ENCODE assay signal across 8 cellular contexts in genomic region chrX:101348452-101349222, GRCh38. TPM values are rescaled to one million over a fixed set of nuclear protein-coding genes. Genes with fewer than 3 reads are reported as not detected.
DNase-seq lines count a peak whose midpoint lies in the region; ATAC-seq and TF ChIP-seq lines count a peak whose summit lies in the region.

TIMM8A (minus strand) TSS chrX:101348742; CDS start chrX:101348664, 78 bp downstream.

- H3K79me2 ChIP-seq in GM23338 (replicated peaks; ENCODE audit: insufficient read depth) (peaks cover 34% of the 10 kb centered on the region), neural cell (replicated peaks; ENCODE audit: insufficient read depth, low read length) (no peaks in the 10 kb centered on the region)

- no peaks in the 10 kb centered on the region for H3K9me3 ChIP-seq in neural cell (ENCODE audit: low read length)
- H3K9me3 ChIP-seq in stomach: no peaks in the 10 kb centered on the region

- H3K4me3 Mint-ChIP-seq in GM23338: peak within 1 kb of the TSS; percentile 89

- no peaks in the 10 kb centered on the region for H3K9me2 ChIP-seq in GM23338 (ENCODE audit: insufficient read depth)
- no peaks in the 10 kb centered on the region for H3K9me2 ChIP-seq in neural cell (ENCODE audit: insufficient read depth, low read length)

- 0 to 48% (median 4%) methylated on average over 8 to 55 of the region's 55 CpGs for WGBS in stomach, 5 donors

- peak within 1 kb of the TSS; percentile 85; the same call in 1 of the 2 replicates for H3K27ac ChIP-seq in GM23338 (ENCODE audit: low read depth)
- no peak within 1 kb of the TSS for H3K27ac ChIP-seq in neural cell (ENCODE audit: low read length)
- peak within 1 kb of the TSS; percentile 84 to 90 (median 86) for H3K27ac ChIP-seq in stomach

- DNase-seq in EH (ENCODE audit: low read depth) (peak; percentile 76), GM23338 (ENCODE audit: low spot score) (peak; percentile 78), Kasumi-1 (lab: John Stamatoyannopoulos, UW) (peak; percentile 66 to 72), fibroblast of the aortic adventitia (ENCODE audit: low read depth) (peak; percentile 61), stomach (peak; percentile 78)
- peak; percentile 63 for DNase-seq in activated T-helper 9 cell treated with anti-CD3 and anti-CD28 coated beads, Interleukin-2, amount 50 U/mL, for 16 hours (ENCODE audit: low read depth)

- peak within 1 kb of the TSS; percentile 84 for H3K4me2 ChIP-seq in GM23338
- H3K4me2 ChIP-seq in neural cell (ENCODE audit: low read length): peak within 1 kb of the TSS; percentile 39

- TF ChIP-seq EP300 in neural cell (conservative IDR thresholded peaks at IDR 0.05; ENCODE audit: poor library complexity, severe bottlenecking) (no peak), stomach (IDR thresholded peaks at IDR 0.05) (no peak)

- H3K9ac ChIP-seq in neural cell (ENCODE audit: low read length): peak within 1 kb of the TSS; percentile 48

- no peaks in the 10 kb centered on the region for H3K27me3 ChIP-seq in GM23338 (ENCODE audit: insufficient read depth)
- H3K27me3 ChIP-seq in neural cell (ENCODE audit: insufficient read depth, low read depth, low read length): no peaks in the 10 kb centered on the region
- no peaks in the 10 kb centered on the region for H3K27me3 ChIP-seq in stomach

- TF ChIP-seq RAD21 in neural cell (conservative IDR thresholded peaks at IDR 0.05): peak; percentile 11

- H3K27me3 Mint-ChIP-seq in GM23338 (ENCODE audit: insufficient read depth, low read depth, poor library complexity): peaks cover 2% of the 10 kb centered on the region

- H3K4me1 ChIP-seq in GM23338 (ENCODE audit: insufficient read depth): no peaks in the 10 kb centered on the region
- peaks cover 0 to 18% (median 6%) of the 10 kb centered on the region in 4 donors for H3K4me1 ChIP-seq in stomach

- peak within 1 kb of the TSS; percentile 84 for H3K4me3 ChIP-seq in GM23338
- H3K4me3 ChIP-seq in fibroblast of the aortic adventitia (ENCODE audit: low read depth, low read length): peak within 1 kb of the TSS; percentile 83
- H3K4me3 ChIP-seq in neural cell (ENCODE audit: low read length): peak within 1 kb of the TSS; percentile 82
- H3K4me3 ChIP-seq in stomach: peak within 1 kb of the TSS; percentile 54 to 77 (median 70)

- H4K20me1 ChIP-seq in GM23338 (replicated peaks; ENCODE audit: insufficient read depth) (no peaks in the 10 kb centered on the region), neural cell (ENCODE audit: insufficient read depth) (no peaks in the 10 kb centered on the region)

- H3K9me3 Mint-ChIP-seq in GM23338: no peaks in the 10 kb centered on the region

- H3F3A ChIP-seq in GM23338 (replicated peaks; ENCODE audit: low read depth) (no peaks in the 10 kb centered on the region), neural cell (ENCODE audit: insufficient read depth, low read length, poor library complexity, severe bottlenecking) (no peaks in the 10 kb centered on the region)

- peak; percentile 98 for ATAC-seq in GM23338

- H3K4me1 Mint-ChIP-seq in GM23338: peaks cover 2% of the 10 kb centered on the region; the same call in 2 of the 3 replicates

- H3K36me3 Mint-ChIP-seq in GM23338 (ENCODE audit: low read depth): peaks cover 25% of the 10 kb centered on the region; the same call in 2 of the 3 replicates

- H3K27ac Mint-ChIP-seq in GM23338: peak within 1 kb of the TSS; percentile 94

- H2AFZ ChIP-seq in GM23338: peak within 1 kb of the TSS; percentile 90; the same call in 1 of the 2 replicates
- H2AFZ ChIP-seq in neural cell (ENCODE audit: low read depth, low read length): peak within 1 kb of the TSS; percentile 40

- intact Hi-C loops in stomach (cut with DNase I; ENCODE audit: low total_unique reads): no loop called here

- no peaks in the 10 kb centered on the region; the same call in 1 of the 2 replicates for H3K36me3 ChIP-seq in GM23338 (ENCODE audit: insufficient read depth)
- no peaks in the 10 kb centered on the region for H3K36me3 ChIP-seq in neural cell (ENCODE audit: insufficient read depth, low read length)
- H3K36me3 ChIP-seq in stomach: peaks cover 0 to 17% (median 1%) of the 10 kb centered on the region in 4 donors

- TF ChIP-seq POLR2A in Raji (IDR thresholded peaks at IDR 0.05; ENCODE audit: insufficient read depth, low read depth, low read length) (peak; percentile 91), stomach (IDR thresholded peaks at IDR 0.05) (no peak)

- no peak for TF ChIP-seq CTCF in GM23338 (conservative IDR thresholded peaks at IDR 0.05; ENCODE audit: low read depth in 2 of 2)
- TF ChIP-seq CTCF in fibroblast of the aortic adventitia (IDR thresholded peaks at IDR 0.05; ENCODE audit: insufficient read depth, low read length): peak; percentile 14
- TF ChIP-seq CTCF in neural cell (IDR thresholded peaks at IDR 0.05; ENCODE audit: poor library complexity, severe bottlenecking): no peak
- no peak for TF ChIP-seq CTCF in stomach (IDR thresholded peaks at IDR 0.05)

TF ChIP-seq in GM23338, 12 proteins besides CTCF, POLR2A, EP300 and RAD21:
- TF ChIP-seq POLR2AphosphoS5 (IDR thresholded peaks at IDR 0.05; ENCODE audit: low read depth) (peak; percentile 90), ETS1 (IDR thresholded peaks at IDR 0.05) (no peak), CREB1 (CRISPR knock-in tag; IDR thresholded peaks at IDR 0.05; ENCODE audit: low read depth) (0 out of 2 replicates have a peak, but pooled peaks have one; percentile 3)

TF ChIP-seq in neural cell, 6 proteins besides CTCF, POLR2A, EP300 and RAD21:
- TF ChIP-seq TAF1 (IDR thresholded peaks at IDR 0.05; ENCODE audit: low read depth): no peak
- TF ChIP-seq EZH2 (IDR thresholded peaks at IDR 0.05; ENCODE audit: borderline replicate concordance, insufficient read depth, low read length, poor library complexity, severe bottlenecking): no peak
- TF ChIP-seq MXI1 (conservative IDR thresholded peaks at IDR 0.05; ENCODE audit: poor library complexity, severe bottlenecking): peak; percentile 91
- no peak for TF ChIP-seq REST (IDR thresholded peaks at IDR 0.05; ENCODE audit: borderline replicate concordance)
- TF ChIP-seq POLR2AphosphoS5 (IDR thresholded peaks at IDR 0.05): peak; percentile 20
- TF ChIP-seq SMC3 (conservative IDR thresholded peaks at IDR 0.05; ENCODE audit: poor library complexity): no peak

RNA-seq across cellular contexts. Expression of gene TIMM8A, which starts in this region (rescaled TPM):
- 19.3 and 23.5 TPM in 2 replicates for total RNA-seq in GM23338 (2014; rRNA removed; shearing (Covaris generic))
- polyA plus RNA-seq in GM23338 (2016; fragmentation: Nextera tagmentation; extraction: Ambion mirVana): 38.3 and 41.7 TPM in 2 replicates
- 3.2 and 8.8 TPM in 2 replicates for total RNA-seq in fibroblast of the aortic adventitia (ENCODE audit: low replicate concordance)
- 3.1 and 7.2 TPM in 2 replicates for polyA plus RNA-seq in neural cell
- 7.3 and 7.9 TPM in 2 replicates for polyA minus RNA-seq in neural cell
- 1 to 10 TPM in 4 of 5 donors, not detected in 1; 4.6 to 8.8 (median 7.2) TPM for total RNA-seq in stomach
- polyA plus RNA-seq in stomach: 10 to 100 TPM in 1 of 3 donors, 1 to 10 TPM in 2; 6.9 to 10.9 (median 9.3) TPM
